Comparison of ENCODE assay signal across 11 cellular contexts in genomic region chr9:16266648-16267276, GRCh38.
DNase-seq lines count a peak whose midpoint lies in the region; ATAC-seq and TF ChIP-seq lines count a peak whose summit lies in the region.
"Had no signal": no experiment of that assay in that cellular context is flagged by ENCODE, and none has a peak within 500 bp of the region (broad histone marks: within the 10 kb centered on the region; RNA-seq: fewer than 3 reads in every experiment).

No MANE protein-coding gene starts in this region.

- H3K79me2 ChIP-seq in PC-9 (ENCODE audit: low read depth) = no peaks in the 10 kb centered on the region

- H3K27ac Mint-ChIP-seq in activated CD4-positive, alpha-beta T cell treated with anti-CD3 and anti-CD28 coated beads for 36 hours = no peak overlapping the region
- H3K27ac Mint-ChIP-seq: CD4-positive, alpha-beta T cell had no signal

- H3K4me1 ChIP-seq in PC-9 (replicated peaks; ENCODE audit: insufficient read depth) (peaks cover 33% of the 10 kb centered on the region), subcutaneous abdominal adipose tissue (ENCODE audit: control insufficient read depth in 5 of 5, insufficient read depth in 5 of 5, low read length in 5 of 5) (peaks cover 0 to 14% (median 8%) of the 10 kb centered on the region in 5 donors)
- H3K4me1 ChIP-seq: HAP-1 had no signal

- H4K20me1 ChIP-seq in PC-9 (ENCODE audit: insufficient read depth) = no peaks in the 10 kb centered on the region

- H3F3A ChIP-seq in PC-9 (ENCODE audit: insufficient read depth, low read depth) = 0 out of 2 replicates have a peak, but pooled peaks cover 11% of the 10 kb centered on the region

- CTCF ChIA-PET in activated CD4-positive, alpha-beta T cell treated with anti-CD3 and anti-CD28 coated beads for 36 hours (lab: Charles Lee) = no interaction called here
- CTCF ChIA-PET in PC-9 (lab: Charles Lee) = no interaction called here

- H3K9me3 Mint-ChIP-seq in activated CD4-positive, alpha-beta T cell treated with anti-CD3 and anti-CD28 coated beads for 36 hours (ENCODE audit: low read depth) = no peaks in the 10 kb centered on the region
- H3K9me3 Mint-ChIP-seq: CD4-positive, alpha-beta T cell had no signal

- H3K4me1 Mint-ChIP-seq in activated CD4-positive, alpha-beta T cell treated with anti-CD3 and anti-CD28 coated beads for 36 hours = no peaks in the 10 kb centered on the region
- H3K4me1 Mint-ChIP-seq: central memory CD8-positive, alpha-beta T cell had no signal

- intact Hi-C loops in activated CD4-positive, alpha-beta T cell treated with anti-CD3 and anti-CD28 coated beads for 36 hours (cut with DNase I, micrococcal nuclease) = no loop called here
- intact Hi-C loops in PC-9 (cut with micrococcal nuclease; ENCODE audit: unreplicated experiment) = loop anchor here (2.0 kb wide), 1 partner anchor 70 kb away; no protein-coding TSS in a partner anchor

- no peaks in the 10 kb centered on the region for H3K36me3 Mint-ChIP-seq in activated CD4-positive, alpha-beta T cell treated with anti-CD3 and anti-CD28 coated beads for 36 hours (ENCODE audit: low read depth)

- H3K36me3 ChIP-seq in PC-9 (ENCODE audit: low read depth) (no peaks in the 10 kb centered on the region), subcutaneous abdominal adipose tissue (ENCODE audit: control insufficient read depth in 5 of 5, insufficient read depth in 5 of 5, low read length in 5 of 5) (no peaks in the 10 kb centered on the region)
- H3K36me3 ChIP-seq: HAP-1 had no signal

- POLR2A ChIA-PET in activated CD4-positive, alpha-beta T cell treated with anti-CD3 and anti-CD28 coated beads for 36 hours (lab: Charles Lee) = no interaction called here
- POLR2A ChIA-PET in PC-9 (lab: Charles Lee; ENCODE audit: unreplicated experiment) = no interaction called here

- no peak for ATAC-seq in activated CD4-positive, alpha-beta T cell treated with anti-CD3 and anti-CD28 coated beads for 36 hours
- no peak for ATAC-seq in HG03196 (IDR thresholded peaks at IDR 0.05; ENCODE audit: unreplicated experiment)

- no peak overlapping the region for H3K4me3 Mint-ChIP-seq in activated CD4-positive, alpha-beta T cell treated with anti-CD3 and anti-CD28 coated beads for 36 hours
- H3K4me3 Mint-ChIP-seq: CD4-positive, alpha-beta T cell had no signal

- peak overlapping the region; percentile 67 for H3K27ac ChIP-seq in PC-9
- peak overlapping the region; percentile 42 for H3K27ac ChIP-seq in subcutaneous abdominal adipose tissue (ENCODE audit: low read depth, low read length)

- no peaks in the 10 kb centered on the region for H3K9me2 ChIP-seq in PC-9 (ENCODE audit: insufficient read depth)

- H3K27me3 ChIP-seq in PC-9 (ENCODE audit: insufficient read depth, low read depth) = no peaks in the 10 kb centered on the region
- peaks cover 0 to 2% (median 0%) of the 10 kb centered on the region in 5 donors for H3K27me3 ChIP-seq in subcutaneous abdominal adipose tissue (ENCODE audit: control insufficient read depth in 5 of 5, insufficient read depth in 4 of 5, low read length in 5 of 5)

- H3K4me2 ChIP-seq in PC-9 = peak overlapping the region; percentile 78

- no TSS peak for BruUV-seq in PC-9 (replicated peaks; lab: Mats Ljungman, UMichigan)

- H3K9me3 ChIP-seq in PC-9 (ENCODE audit: insufficient read depth, low read depth) (no peaks in the 10 kb centered on the region), subcutaneous abdominal adipose tissue (ENCODE audit: control insufficient read depth in 5 of 5, low read length in 5 of 5) (no peaks in the 10 kb centered on the region)
- H3K9me3 ChIP-seq: HAP-1 had no signal

- 0 out of 2 replicates have a peak overlapping the region, but pooled peaks have one; percentile 73 for H2AFZ ChIP-seq in PC-9

- peak overlapping the region; percentile 46; the same call in 1 of the 2 replicates for H3K4me3 ChIP-seq in PC-9
- H3K4me3 ChIP-seq in foreskin fibroblast (ENCODE audit: low read depth in 1 of 2, low read length in 2 of 2) = peak overlapping the region; percentile 37 to 50
- peak overlapping the region; percentile 32 to 62 (median 53) for H3K4me3 ChIP-seq in subcutaneous abdominal adipose tissue (ENCODE audit: low read depth in 1 of 5, low read length in 5 of 5)
- H3K4me3 ChIP-seq: HAP-1 had no signal

- H3K27me3 Mint-ChIP-seq in activated CD4-positive, alpha-beta T cell treated with anti-CD3 and anti-CD28 coated beads for 36 hours = no peaks in the 10 kb centered on the region
- H3K27me3 Mint-ChIP-seq: CD4-positive, alpha-beta T cell; central memory CD8-positive, alpha-beta T cell had no signal

- no peak overlapping the region for H3K9ac ChIP-seq in subcutaneous abdominal adipose tissue (ENCODE audit: low read length in 5 of 5)

- DNase-seq in activated CD4-positive, alpha-beta T cell treated with anti-CD3 and anti-CD28 coated beads for 36 hours = peak; percentile 35
- no peak for DNase-seq in activated CD4-positive, alpha-beta T cell treated with anti-CD3 and anti-CD28 coated beads, Interleukin-2, amount 50 U/mL, for 1 hour
- no peak for DNase-seq in PC-9
- no peak for DNase-seq in foreskin fibroblast
- no peak for DNase-seq in cerebellum (ENCODE audit: low spot score)
- no peak for DNase-seq in Ammon's horn (ENCODE audit: low spot score)
- DNase-seq: CD4-positive, alpha-beta T cell had no signal

- TF ChIP-seq CTCF in PC-9 (conservative IDR thresholded peaks at IDR 0.05) (peak; percentile 61), foreskin fibroblast (IDR thresholded peaks at IDR 0.05; ENCODE audit: low read depth, low read length) (peak; percentile 44)
